ENCODE assay signal across 24 cellular contexts in genomic region chr10:89783406-89783805, GRCh38.
"Had no signal": no experiment of that assay in that cellular context is flagged by ENCODE, and none has a peak within 500 bp of the region (broad histone marks: within the 10 kb centered on the region; RNA-seq: fewer than 3 reads in every experiment).

No MANE protein-coding gene starts in this region.

- H3K27ac Mint-ChIP-seq: activated CD4-positive, alpha-beta memory T cell treated with anti-CD3 and anti-CD28 coated beads for 36 hours; activated T-helper 1 cell treated with anti-CD3 and anti-CD28 coated beads, Interleukin-12 subunit alpha, Interleukin-12 subunit beta, Interleukin-2, Interleukin-4 antibody, amounts not matched to agents 30 ng/mL and 10 ng/mL and 1 ng/mL, durations not matched to agents 14 hours and 24 hours and 36 hours; dendritic cell treated with granulocyte-macrophage colony-stimulating factor and Interleukin-4, amounts not matched to agents 40 ng/mL and 50 ng/mL, for 4 days had no signal

- H3K27me3 ChIP-seq: breast epithelium, esophagus squamous epithelium, right atrium auricular region, tibial artery had no signal

- H3K4me3 ChIP-seq: breast epithelium, esophagus squamous epithelium, mucosa of descending colon, prostate gland, right atrium auricular region, tibial artery had no signal

- H3K4me1 ChIP-seq: breast epithelium, esophagus squamous epithelium, prostate gland, right atrium auricular region had no signal

- H3K9me3 Mint-ChIP-seq: activated CD4-positive, alpha-beta memory T cell treated with anti-CD3 and anti-CD28 coated beads for 36 hours; activated T-helper 1 cell treated with anti-CD3 and anti-CD28 coated beads, Interleukin-12 subunit alpha, Interleukin-12 subunit beta, Interleukin-2, Interleukin-4 antibody, amounts not matched to agents 30 ng/mL and 10 ng/mL and 1 ng/mL, durations not matched to agents 14 hours and 24 hours and 36 hours; dendritic cell treated with granulocyte-macrophage colony-stimulating factor and Interleukin-4, amounts not matched to agents 40 ng/mL and 50 ng/mL, for 4 days had no signal

- DNase-seq: activated CD4-positive, alpha-beta memory T cell treated with anti-CD3 and anti-CD28 coated beads for 36 hours; activated CD4-positive, alpha-beta T cell treated with anti-CD3 and anti-CD28 coated beads for 4 hours; activated gamma-delta T cell treated with Interleukin-2 at 50 U/mL for 16 hours; activated T-cell treated with anti-CD3 and anti-CD28 coated beads for 4 hours; aorta; cerebellar nuclear complex; effector CD8-positive, alpha-beta T cell; esophagus squamous epithelium; head of caudate nucleus; mesenchymal stem cell; mucosa of descending colon; naive B cell; stimulated activated CD4-positive, alpha-beta T cell treated with anti-CD3 and anti-CD28 coated beads, Interleukin-12 subunit alpha, Interleukin-12 subunit beta, amount 100 ng/mL, for 4 hours; stimulated activated CD4-positive, alpha-beta T cell treated with anti-CD3 and anti-CD28 coated beads, Interleukin-1b, Interleukin-23, amount 100 ng/mL, for 48 hours; stimulated activated naive CD4-positive, alpha-beta T cell treated with Interleukin-2 at 50 U/mL for 16 hours; substantia nigra; T-helper 2 cell; tibial artery had no signal

- H3K4me3 Mint-ChIP-seq: activated CD4-positive, alpha-beta memory T cell treated with anti-CD3 and anti-CD28 coated beads for 36 hours; activated T-helper 1 cell treated with anti-CD3 and anti-CD28 coated beads, Interleukin-12 subunit alpha, Interleukin-12 subunit beta, Interleukin-2, Interleukin-4 antibody, amounts not matched to agents 30 ng/mL and 10 ng/mL and 1 ng/mL, durations not matched to agents 14 hours and 24 hours and 36 hours; dendritic cell treated with granulocyte-macrophage colony-stimulating factor and Interleukin-4, amounts not matched to agents 40 ng/mL and 50 ng/mL, for 4 days; naive B cell; neural crest cell had no signal

- H3K4me1 Mint-ChIP-seq: naive B cell, neural crest cell had no signal

- H3K9me3 ChIP-seq: breast epithelium, esophagus squamous epithelium, mucosa of descending colon, prostate gland, right atrium auricular region, tibial artery had no signal

- H3K36me3 ChIP-seq: breast epithelium, prostate gland, right atrium auricular region, tibial artery had no signal

- H3K27ac ChIP-seq: breast epithelium, esophagus squamous epithelium, prostate gland, right atrium auricular region had no signal

- H3K27me3 Mint-ChIP-seq: activated CD4-positive, alpha-beta memory T cell treated with anti-CD3 and anti-CD28 coated beads for 36 hours; dendritic cell treated with granulocyte-macrophage colony-stimulating factor and Interleukin-4, amounts not matched to agents 40 ng/mL and 50 ng/mL, for 4 days; naive B cell had no signal

- ATAC-seq: mucosa of descending colon had no signal
